18 cellular contexts compared by ENCODE assay signal in the genomic region with DNA sequence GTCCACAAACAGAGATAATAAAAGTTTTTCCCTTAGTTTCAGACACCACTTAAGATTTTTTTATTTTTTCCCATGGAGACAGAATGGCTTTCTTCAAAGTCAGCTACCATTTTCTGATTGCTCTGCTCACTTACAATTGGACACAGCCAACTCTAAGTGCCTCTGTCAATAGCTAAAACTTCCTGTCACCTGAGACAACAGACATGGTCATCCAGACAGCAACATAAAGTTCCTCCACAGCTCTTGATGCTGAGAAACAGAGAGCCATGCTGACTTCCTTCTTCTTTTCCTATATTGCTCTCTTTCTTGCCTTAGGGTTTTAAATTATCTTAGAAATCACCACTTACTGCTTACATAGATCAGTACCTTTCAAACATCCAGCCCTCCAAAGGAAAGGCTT. TPM values are rescaled to one million over a fixed set of nuclear protein-coding genes. Genes with fewer than 3 reads are reported as not detected.
A peak's percentile ranks its signal among the peaks of the same experiment; 100 is the strongest.
DNase-seq lines count a peak whose midpoint lies in the region; ATAC-seq and TF ChIP-seq lines count a peak whose summit lies in the region.
"Had no signal": no experiment of that assay in that cellular context is flagged by ENCODE, and none has a peak within 500 bp of the region (broad histone marks: within the 10 kb centered on the region; RNA-seq: fewer than 3 reads in every experiment).

No MANE protein-coding gene starts in this region.

- intact Hi-C loops in CD8-positive, alpha-beta T cell (cut with DNase I, micrococcal nuclease) = loop anchor here in 1 of 2 experiments (10.0 kb wide), 1 partner anchor 126 kb away; a partner anchor contains a TSS
- intact Hi-C loops in uterus (cut with DNase I; ENCODE audit: low total_unique reads) (no loop called here), Right ventricle myocardium inferior (cut with DNase I) (no loop called here)

- no peak overlapping the region for H3K4me3 Mint-ChIP-seq in CD8-positive, alpha-beta T cell
- no peak overlapping the region for H3K4me3 Mint-ChIP-seq in mesothelial cell of epicardium
- H3K4me3 Mint-ChIP-seq: dendritic cell treated with granulocyte-macrophage colony-stimulating factor and Interleukin-4, amounts not matched to agents 40 ng/mL and 50 ng/mL, for 4 days; type B pancreatic cell had no signal

- peaks cover 80% of the 10 kb centered on the region for H3K4me1 Mint-ChIP-seq in CD8-positive, alpha-beta T cell (ENCODE audit: low read depth)
- H3K4me1 Mint-ChIP-seq in mesothelial cell of epicardium = no peaks in the 10 kb centered on the region

- H3K9me3 Mint-ChIP-seq in CD8-positive, alpha-beta T cell = no peaks in the 10 kb centered on the region
- no peaks in the 10 kb centered on the region for H3K9me3 Mint-ChIP-seq in mesothelial cell of epicardium
- H3K9me3 Mint-ChIP-seq: dendritic cell treated with granulocyte-macrophage colony-stimulating factor and Interleukin-4, amounts not matched to agents 40 ng/mL and 50 ng/mL, for 4 days; type B pancreatic cell had no signal

- no peaks in the 10 kb centered on the region for H3K9me3 ChIP-seq in CD8-positive, alpha-beta T cell (ENCODE audit: low read length)
- H3K9me3 ChIP-seq in uterus = no peaks in the 10 kb centered on the region
- H3K9me3 ChIP-seq: stomach had no signal

- in situ Hi-C loops in SK-MEL-5 (cut with HindIII; ENCODE audit: low pct_unique_long_range_greater_than_20kb, low sequenced_read_pairs) = no loop called here

- H3K4me1 ChIP-seq in CD8-positive, alpha-beta T cell (ENCODE audit: insufficient read depth, low read length) = peaks cover 34% of the 10 kb centered on the region
- no peaks in the 10 kb centered on the region for H3K4me1 ChIP-seq in uterus

- H3K27me3 Mint-ChIP-seq in CD8-positive, alpha-beta T cell (ENCODE audit: low read depth) = no peaks in the 10 kb centered on the region
- no peaks in the 10 kb centered on the region for H3K27me3 Mint-ChIP-seq in mesothelial cell of epicardium (ENCODE audit: low read depth)
- H3K27me3 Mint-ChIP-seq: dendritic cell treated with granulocyte-macrophage colony-stimulating factor and Interleukin-4, amounts not matched to agents 40 ng/mL and 50 ng/mL, for 4 days; type B pancreatic cell had no signal

- H3K36me3 ChIP-seq in CD8-positive, alpha-beta T cell (ENCODE audit: insufficient read depth, low read length) = peaks cover 9% of the 10 kb centered on the region
- H3K36me3 ChIP-seq in uterus = no peaks in the 10 kb centered on the region

- TF ChIP-seq POLR2A in uterus (IDR thresholded peaks at IDR 0.05) = no peak

- POLR2A ChIA-PET in CD8-positive, alpha-beta T cell (lab: Charles Lee) = interaction anchor here (0.5 to 1.7 kb wide), 4 partner anchors 9 to 56 kb away, joined by 3 to 10 read pairs (median 3); a partner anchor contains a TSS

- H3K27ac ChIP-seq in CD8-positive, alpha-beta T cell (ENCODE audit: low read depth, low read length) = no peak overlapping the region
- no peak overlapping the region for H3K27ac ChIP-seq in uterus
- H3K27ac ChIP-seq: KMS-11, stomach had no signal

- ATAC-seq in CD8-positive, alpha-beta T cell = no peak
- ATAC-seq in Right ventricle myocardium inferior = no peak
- ATAC-seq: left lobe of liver had no signal

- no peaks in the 10 kb centered on the region for H3K27me3 ChIP-seq in CD8-positive, alpha-beta T cell (ENCODE audit: insufficient read depth, low read length)
- no peaks in the 10 kb centered on the region for H3K27me3 ChIP-seq in uterus
- H3K27me3 ChIP-seq: stomach had no signal

- no peak overlapping the region for H3K4me3 ChIP-seq in CD8-positive, alpha-beta T cell (ENCODE audit: low read depth, low read length)
- no peak overlapping the region for H3K4me3 ChIP-seq in uterus
- H3K4me3 ChIP-seq: stomach had no signal

- CTCF ChIA-PET in CD8-positive, alpha-beta T cell (lab: Charles Lee) = interaction anchor here (1.1 to 1.2 kb wide), 2 partner anchors 14 to 67 kb away, joined by 3 read pairs; no protein-coding TSS in a partner anchor

- TF ChIP-seq CTCF in CD8-positive, alpha-beta T cell (IDR thresholded peaks at IDR 0.05) = no peak
- TF ChIP-seq CTCF in mesothelial cell of epicardium (IDR thresholded peaks at IDR 0.05; ENCODE audit: unreplicated experiment) = no peak
- TF ChIP-seq CTCF in uterus (IDR thresholded peaks at IDR 0.05) = no peak

- peak overlapping the region; percentile 37 for H3K27ac Mint-ChIP-seq in CD8-positive, alpha-beta T cell
- H3K27ac Mint-ChIP-seq in mesothelial cell of epicardium = peak overlapping the region; percentile 32
- H3K27ac Mint-ChIP-seq: dendritic cell treated with granulocyte-macrophage colony-stimulating factor and Interleukin-4, amounts not matched to agents 40 ng/mL and 50 ng/mL, for 4 days; type B pancreatic cell had no signal

- no peak for DNase-seq in CD8-positive, alpha-beta T cell
- DNase-seq in GDM1 (lab: John Stamatoyannopoulos, UW) (peak; percentile 5), SK-MEL-5 (ENCODE audit: low read depth, low spot score) (peak; percentile 31), mesothelial cell of epicardium (ENCODE audit: low spot score in 2 of 2, unreplicated experiment in 2 of 2) (no peak), HuH-7.5 (ENCODE audit: low spot score) (no peak), uterus (no peak), Right ventricle myocardium inferior (ENCODE audit: missing footprints) (no peak)
- DNase-seq: activated CD4-positive, alpha-beta T cell treated with anti-CD3 and anti-CD28 coated beads for 48 hours; amygdala; NCI-H1092 treated with DMSO at 0.1 percent for 48 hours; NCI-H2081; stimulated activated CD4-positive, alpha-beta T cell treated with anti-CD3 and anti-CD28 coated beads, Interleukin-4, amount 100 ng/mL, for 24 hours; stomach; SW 1271 had no signal

- H3K36me3 Mint-ChIP-seq in CD8-positive, alpha-beta T cell = peaks cover 64% of the 10 kb centered on the region
- peaks cover 6% of the 10 kb centered on the region for H3K36me3 Mint-ChIP-seq in mesothelial cell of epicardium

RNA-seq across cellular contexts. Expression of a gene that starts 12.0 kb away (rescaled TPM):
- 10 to 100 TPM; 80.7 to 82.5 TPM for total RNA-seq in CD8-positive, alpha-beta T cell
- total RNA-seq in SK-MEL-5 (2014; rRNA removed; shearing (Covaris generic)) = 21.4 and 22.1 TPM in 2 replicates
- polyA plus RNA-seq in SK-MEL-5 (2015; cell fraction: cytosol; rRNA removed) = 10.0 and 32.0 TPM in 2 replicates
- 47.4 and 50.7 TPM in 2 replicates for polyA plus RNA-seq in SK-MEL-5 (2015; cell fraction: nucleus; rRNA removed)
- total RNA-seq in mesothelial cell of epicardium (22.5 to 24.8 TPM (median 23.4 TPM) in 3 replicates), uterus (10 to 100 TPM; 19.7 to 49.1 (median 40.1) TPM), Right ventricle myocardium inferior (20.1 TPM)

Comparison
In these comparisons a context has a peak if more than half of its experiments do, and no peak if none do; other contexts are left out.
1. DNase-seq: peak in GDM1 (single experiment) and SK-MEL-5 (single experiment); none in CD8-positive, alpha-beta T cell (0 of 7), mesothelial cell of epicardium (0 of 2), HuH-7.5 (single experiment), uterus (0 of 2) and Right ventricle myocardium inferior (single experiment).